Comparison of ENCODE assay signal across 15 cellular contexts in genomic region chr3:59654120-59654952, GRCh38.
A peak's percentile ranks its signal among the peaks of the same experiment; 100 is the strongest.
DNase-seq lines count a peak whose midpoint lies in the region; ATAC-seq and TF ChIP-seq lines count a peak whose summit lies in the region.
"Had no signal": no experiment of that assay in that cellular context is flagged by ENCODE, and none has a peak within 500 bp of the region (broad histone marks: within the 10 kb centered on the region; RNA-seq: fewer than 3 reads in every experiment).

No MANE protein-coding gene starts in this region.

- no peaks in the 10 kb centered on the region for H3K27me3 Mint-ChIP-seq in activated T-cell treated with anti-CD3 and anti-CD28 coated beads, Interleukin-2, amount 50 U/mL, for 24 hours

- no peaks in the 10 kb centered on the region for H3K36me3 ChIP-seq in Loucy (ENCODE audit: insufficient read depth, low read length)
- no peaks in the 10 kb centered on the region for H3K36me3 ChIP-seq in left lung
- no peaks in the 10 kb centered on the region for H3K36me3 ChIP-seq in subcutaneous abdominal adipose tissue (ENCODE audit: control insufficient read depth in 5 of 5, insufficient read depth in 5 of 5, low read length in 5 of 5)

- intact Hi-C loops in left lung (cut with DNase I), result no loop called here

- no peak overlapping the region for H3K4me2 ChIP-seq in Loucy (ENCODE audit: low read depth, low read length, poor library complexity, severe bottlenecking)

- H3F3A ChIP-seq in Loucy (ENCODE audit: low read depth), result no peaks in the 10 kb centered on the region

- no peak overlapping the region for H3K4me3 Mint-ChIP-seq in activated T-cell treated with anti-CD3 and anti-CD28 coated beads, Interleukin-2, amount 50 U/mL, for 24 hours
- H3K4me3 Mint-ChIP-seq: activated CD4-positive, alpha-beta T cell treated with anti-CD3 and anti-CD28 coated beads for 36 hours; CD4-positive, alpha-beta memory T cell; neural crest cell; stimulated activated effector memory CD8-positive, alpha-beta T cell treated with anti-CD3 and anti-CD28 coated beads, Interleukin-12 subunit alpha, Interleukin-12 subunit beta, amount 100 ng/mL, for 72 hours had no signal

- H3K4me1 ChIP-seq in Loucy (ENCODE audit: insufficient read depth, low read length, poor library complexity, severe bottlenecking), result peaks cover 19% of the 10 kb centered on the region
- peaks cover 0 to 19% of the 10 kb centered on the region in 2 donors for H3K4me1 ChIP-seq in left lung
- peaks cover 0 to 21% (median 15%) of the 10 kb centered on the region in 5 donors for H3K4me1 ChIP-seq in subcutaneous abdominal adipose tissue (ENCODE audit: control insufficient read depth in 5 of 5, insufficient read depth in 5 of 5, low read length in 5 of 5)

- H4K20me1 ChIP-seq in Loucy (ENCODE audit: insufficient read depth, low read length, poor library complexity, severe bottlenecking), result no peaks in the 10 kb centered on the region

- H3K4me3 ChIP-seq in Loucy (ENCODE audit: low read length, poor library complexity, severe bottlenecking), result no peak overlapping the region
- no peak overlapping the region for H3K4me3 ChIP-seq in left lung
- peak overlapping the region in 3 of 5 donors; percentile 7 to 19 (median 10) for H3K4me3 ChIP-seq in subcutaneous abdominal adipose tissue (ENCODE audit: low read depth in 1 of 5, low read length in 5 of 5)

- no peak overlapping the region for H3K27ac Mint-ChIP-seq in activated T-cell treated with anti-CD3 and anti-CD28 coated beads, Interleukin-2, amount 50 U/mL, for 24 hours
- H3K27ac Mint-ChIP-seq: activated CD4-positive, alpha-beta T cell treated with anti-CD3 and anti-CD28 coated beads for 36 hours; CD4-positive, alpha-beta memory T cell; stimulated activated effector memory CD8-positive, alpha-beta T cell treated with anti-CD3 and anti-CD28 coated beads, Interleukin-12 subunit alpha, Interleukin-12 subunit beta, amount 100 ng/mL, for 72 hours had no signal

- DNase-seq in epithelial cell of prostate (ENCODE audit: low read depth, low spot score) (peak; percentile 73), left lung (peak; percentile 49 to 71), SKM-1 (lab: John Stamatoyannopoulos, UW; ENCODE audit: unreplicated experiment) (no peak), NCI-H446 (lab: John Stamatoyannopoulos, UW) (no peak)
- no peak for DNase-seq in activated T-cell treated with anti-CD3 and anti-CD28 coated beads, Interleukin-2, amount 50 U/mL, for 24 hours
- DNase-seq: activated CD4-positive, alpha-beta T cell treated with anti-CD3 and anti-CD28 coated beads for 36 hours; activated T-cell treated with anti-CD3 and anti-CD28 coated beads, Interleukin-2, amount 50 U/mL, for 48 hours; CD4-positive, alpha-beta memory T cell; NCI-H524 had no signal

- H3K27ac ChIP-seq in epithelial cell of prostate, result peak overlapping the region; percentile 78
- peak overlapping the region in 1 of 2 donors; percentile 42 for H3K27ac ChIP-seq in left lung
- peak overlapping the region; percentile 3 for H3K27ac ChIP-seq in subcutaneous abdominal adipose tissue (ENCODE audit: low read depth, low read length)
- H3K27ac ChIP-seq: HL-60 had no signal

- no peaks in the 10 kb centered on the region for H3K79me2 ChIP-seq in Loucy (ENCODE audit: insufficient read depth, low read length)

- H3K9ac ChIP-seq in Loucy (ENCODE audit: low read depth, low read length, poor library complexity, severe bottlenecking), result no peak overlapping the region
- H3K9ac ChIP-seq in subcutaneous abdominal adipose tissue (ENCODE audit: low read length in 5 of 5), result peak overlapping the region in 1 of 5 donors; percentile 6

- H3K9me3 ChIP-seq in Loucy (ENCODE audit: insufficient read depth, low read depth, low read length), result no peaks in the 10 kb centered on the region
- H3K9me3 ChIP-seq in left lung, result peaks cover 0 to 9% of the 10 kb centered on the region in 2 donors
- peaks cover 4 to 18% (median 8%) of the 10 kb centered on the region in 5 donors for H3K9me3 ChIP-seq in subcutaneous abdominal adipose tissue (ENCODE audit: control insufficient read depth in 5 of 5, low read length in 5 of 5)

- TF ChIP-seq CTCF in Loucy (conservative IDR thresholded peaks at IDR 0.05; ENCODE audit: low read length) (no peak), left lung (IDR thresholded peaks at IDR 0.05) (no peak)

- no peaks in the 10 kb centered on the region for H3K36me3 Mint-ChIP-seq in activated T-cell treated with anti-CD3 and anti-CD28 coated beads, Interleukin-2, amount 50 U/mL, for 24 hours (ENCODE audit: low read depth)
- H3K36me3 Mint-ChIP-seq: stimulated activated effector memory CD8-positive, alpha-beta T cell treated with anti-CD3 and anti-CD28 coated beads, Interleukin-12 subunit alpha, Interleukin-12 subunit beta, amount 100 ng/mL, for 72 hours had no signal

- no peaks in the 10 kb centered on the region for H3K27me3 ChIP-seq in Loucy (ENCODE audit: insufficient read depth, low read length, poor library complexity, severe bottlenecking)
- no peaks in the 10 kb centered on the region for H3K27me3 ChIP-seq in left lung
- no peaks in the 10 kb centered on the region for H3K27me3 ChIP-seq in subcutaneous abdominal adipose tissue (ENCODE audit: control insufficient read depth in 5 of 5, insufficient read depth in 4 of 5, low read length in 5 of 5)

- H3K4me1 Mint-ChIP-seq in activated T-cell treated with anti-CD3 and anti-CD28 coated beads, Interleukin-2, amount 50 U/mL, for 24 hours (ENCODE audit: low read depth), result no peaks in the 10 kb centered on the region
- H3K4me1 Mint-ChIP-seq: activated CD4-positive, alpha-beta T cell treated with anti-CD3 and anti-CD28 coated beads for 36 hours; CD4-positive, alpha-beta memory T cell; stimulated activated effector memory CD8-positive, alpha-beta T cell treated with anti-CD3 and anti-CD28 coated beads, Interleukin-12 subunit alpha, Interleukin-12 subunit beta, amount 100 ng/mL, for 72 hours had no signal

- H3K9me2 ChIP-seq in Loucy (replicated peaks; ENCODE audit: low read depth, low read length), result no peaks in the 10 kb centered on the region

- H3K9me3 Mint-ChIP-seq in activated T-cell treated with anti-CD3 and anti-CD28 coated beads, Interleukin-2, amount 50 U/mL, for 24 hours, result peaks cover 18% of the 10 kb centered on the region

- 0 out of 2 replicates have a peak overlapping the region, but pooled peaks have one; percentile 7 for H2AFZ ChIP-seq in Loucy (ENCODE audit: low read length)

- ATAC-seq in left lung (peak; percentile 93), GM18870 (IDR thresholded peaks at IDR 0.05; ENCODE audit: unreplicated experiment) (no peak)
- ATAC-seq: activated CD4-positive, alpha-beta T cell treated with anti-CD3 and anti-CD28 coated beads for 36 hours; stimulated activated effector memory CD8-positive, alpha-beta T cell treated with anti-CD3 and anti-CD28 coated beads, Interleukin-12 subunit alpha, Interleukin-12 subunit beta, amount 100 ng/mL, for 72 hours had no signal

Comparison
In these comparisons a context has a peak if more than half of its experiments do, and no peak if none do; other contexts are left out.
1. H3K4me3 ChIP-seq: peak in subcutaneous abdominal adipose tissue (3 of 5); none in Loucy (single experiment) and left lung (0 of 2).
2. DNase-seq: peak in epithelial cell of prostate (single experiment) and left lung (2 of 2); none in SKM-1 (single experiment), NCI-H446 (0 of 2) and activated T-cell treated with anti-CD3 and anti-CD28 coated beads, Interleukin-2, amount 50 U/mL, for 24 hours (single experiment).